17 cellular contexts compared by ENCODE assay signal in genomic region chr14:90536511-90537191, GRCh38.
DNase-seq lines count a peak whose midpoint lies in the region; ATAC-seq and TF ChIP-seq lines count a peak whose summit lies in the region.
"Had no signal": no experiment of that assay in that cellular context is flagged by ENCODE, and none has a peak within 500 bp of the region (broad histone marks: within the 10 kb centered on the region; RNA-seq: fewer than 3 reads in every experiment).

No MANE protein-coding gene starts in this region.

- H3K9me3 Mint-ChIP-seq in dendritic cell treated with granulocyte-macrophage colony-stimulating factor and Interleukin-4, amounts not matched to agents 40 ng/mL and 50 ng/mL, for 4 days: no peaks in the 10 kb centered on the region
- H3K9me3 Mint-ChIP-seq in activated CD4-positive, alpha-beta T cell treated with anti-CD3 and anti-CD28 coated beads, Interleukin-2, amount 10 ng/mL, durations not matched to agents 7 days and 5 days: no peaks in the 10 kb centered on the region
- H3K9me3 Mint-ChIP-seq: activated B cell treated with CpG ODN at 0.5 μM for 24 hours; CD4-positive, alpha-beta T cell had no signal

- peaks cover 26% of the 10 kb centered on the region for H3K27me3 Mint-ChIP-seq in dendritic cell treated with granulocyte-macrophage colony-stimulating factor and Interleukin-4, amounts not matched to agents 40 ng/mL and 50 ng/mL, for 4 days
- no peaks in the 10 kb centered on the region for H3K27me3 Mint-ChIP-seq in activated CD4-positive, alpha-beta T cell treated with anti-CD3 and anti-CD28 coated beads, Interleukin-2, amount 10 ng/mL, durations not matched to agents 7 days and 5 days
- H3K27me3 Mint-ChIP-seq: activated B cell treated with CpG ODN at 0.5 μM for 24 hours; CD4-positive, alpha-beta T cell had no signal

- peak; percentile 28 for ATAC-seq in left lobe of liver
- ATAC-seq in GM18868 (IDR thresholded peaks at IDR 0.05; ENCODE audit: unreplicated experiment): no peak
- ATAC-seq: PC-3 had no signal

- no peak for TF ChIP-seq CTCF in testis (IDR thresholded peaks at IDR 0.05)

- H3K9me3 ChIP-seq in testis: no peaks in the 10 kb centered on the region
- H3K9me3 ChIP-seq: HAP-1, prostate gland had no signal

- intact Hi-C loops in dendritic cell treated with granulocyte-macrophage colony-stimulating factor and Interleukin-4, amounts not matched to agents 40 ng/mL and 50 ng/mL, for 4 days (cut with micrococcal nuclease): no loop called here
- intact Hi-C loops in testis (cut with DNase I; ENCODE audit: low total_unique reads): no loop called here

- peak; percentile 49 for DNase-seq in DMS 273 (lab: John Stamatoyannopoulos, UW; ENCODE audit: unreplicated experiment)
- no peak for DNase-seq in DMS 273 treated with DMSO at 0.1 percent for 48 hours (lab: John Stamatoyannopoulos, UW)
- DNase-seq in left lobe of liver (ENCODE audit: low spot score): no peak
- DNase-seq in testis: peak; percentile 57
- no peak for DNase-seq in activated CD4-positive, alpha-beta T cell treated with anti-CD3 and anti-CD28 coated beads, Interleukin-2, amount 10 ng/mL, durations not matched to agents 7 days and 5 days
- no peak for DNase-seq in NOMO-1 treated with DMSO at 0.1 percent for 48 hours (lab: John Stamatoyannopoulos, UW; ENCODE audit: unreplicated experiment)
- DNase-seq: activated B cell treated with CpG ODN at 0.5 μM for 24 hours; activated effector memory CD4-positive, alpha-beta T cell treated with anti-CD3 and anti-CD28 coated beads, Interleukin-2, amount 50 U/mL, for 16 hours; CD4-positive, alpha-beta T cell; NCI-H2081 treated with DMSO at 0.1 percent for 48 hours; NCI-H524 treated with DMSO at 0.1 percent for 48 hours; PC-3 had no signal

- TF ChIP-seq POLR2A in testis (IDR thresholded peaks at IDR 0.05): no peak

- POLR2A ChIA-PET in activated CD4-positive, alpha-beta T cell treated with anti-CD3 and anti-CD28 coated beads, Interleukin-2, amount 10 ng/mL, durations not matched to agents 7 days and 5 days (lab: Charles Lee): no interaction called here

- H3K4me3 Mint-ChIP-seq in dendritic cell treated with granulocyte-macrophage colony-stimulating factor and Interleukin-4, amounts not matched to agents 40 ng/mL and 50 ng/mL, for 4 days: no peak overlapping the region
- H3K4me3 Mint-ChIP-seq in activated CD4-positive, alpha-beta T cell treated with anti-CD3 and anti-CD28 coated beads, Interleukin-2, amount 10 ng/mL, durations not matched to agents 7 days and 5 days: no peak overlapping the region
- H3K4me3 Mint-ChIP-seq: activated B cell treated with CpG ODN at 0.5 μM for 24 hours; CD4-positive, alpha-beta T cell had no signal

- peaks cover 25% of the 10 kb centered on the region for H3K36me3 Mint-ChIP-seq in dendritic cell treated with granulocyte-macrophage colony-stimulating factor and Interleukin-4, amounts not matched to agents 40 ng/mL and 50 ng/mL, for 4 days (ENCODE audit: low read depth)
- H3K36me3 Mint-ChIP-seq in activated CD4-positive, alpha-beta T cell treated with anti-CD3 and anti-CD28 coated beads, Interleukin-2, amount 10 ng/mL, durations not matched to agents 7 days and 5 days (ENCODE audit: low read depth): no peaks in the 10 kb centered on the region

- H3K27ac Mint-ChIP-seq in dendritic cell treated with granulocyte-macrophage colony-stimulating factor and Interleukin-4, amounts not matched to agents 40 ng/mL and 50 ng/mL, for 4 days: peak overlapping the region; percentile 7
- H3K27ac Mint-ChIP-seq in activated CD4-positive, alpha-beta T cell treated with anti-CD3 and anti-CD28 coated beads, Interleukin-2, amount 10 ng/mL, durations not matched to agents 7 days and 5 days: no peak overlapping the region
- H3K27ac Mint-ChIP-seq: activated B cell treated with CpG ODN at 0.5 μM for 24 hours; CD4-positive, alpha-beta T cell had no signal

- CTCF ChIA-PET in activated CD4-positive, alpha-beta T cell treated with anti-CD3 and anti-CD28 coated beads, Interleukin-2, amount 10 ng/mL, durations not matched to agents 7 days and 5 days (lab: Charles Lee): interaction anchor here (1.6 kb wide), 1 partner anchor 23 kb away, joined by 3 read pairs; no protein-coding TSS in a partner anchor

- WGBS in testis, 2 donors: 52 to 76% methylated on average over 23 of the region's 23 CpGs

- H3K27me3 ChIP-seq in testis: no peaks in the 10 kb centered on the region

- H3K4me1 Mint-ChIP-seq in dendritic cell treated with granulocyte-macrophage colony-stimulating factor and Interleukin-4, amounts not matched to agents 40 ng/mL and 50 ng/mL, for 4 days (ENCODE audit: low read depth): peaks cover 47% of the 10 kb centered on the region
- H3K4me1 Mint-ChIP-seq in activated CD4-positive, alpha-beta T cell treated with anti-CD3 and anti-CD28 coated beads, Interleukin-2, amount 10 ng/mL, durations not matched to agents 7 days and 5 days: no peaks in the 10 kb centered on the region

- H3K27ac ChIP-seq in testis: peak overlapping the region; percentile 51 to 67
- H3K27ac ChIP-seq: 22Rv1, prostate gland had no signal

- H3K4me3 ChIP-seq in testis: no peak overlapping the region
- H3K4me3 ChIP-seq: HAP-1, prostate gland had no signal

- peaks cover 45% of the 10 kb centered on the region for H3K4me1 ChIP-seq in testis
- H3K4me1 ChIP-seq: HAP-1, prostate gland had no signal

- no peaks in the 10 kb centered on the region for H3K36me3 ChIP-seq in testis (ENCODE audit: low read depth, missing control alignments)
- H3K36me3 ChIP-seq: HAP-1, prostate gland had no signal

Comparison
In these comparisons a context has a peak if more than half of its experiments do, and no peak if none do; other contexts are left out.
1. DNase-seq: peak in DMS 273 (single experiment) and testis (single experiment); none in DMS 273 treated with DMSO at 0.1 percent for 48 hours (single experiment), left lobe of liver (single experiment), activated CD4-positive, alpha-beta T cell treated with anti-CD3 and anti-CD28 coated beads, Interleukin-2, amount 10 ng/mL, durations not matched to agents 7 days and 5 days (single experiment) and NOMO-1 treated with DMSO at 0.1 percent for 48 hours (single experiment).